In the genomic region with DNA sequence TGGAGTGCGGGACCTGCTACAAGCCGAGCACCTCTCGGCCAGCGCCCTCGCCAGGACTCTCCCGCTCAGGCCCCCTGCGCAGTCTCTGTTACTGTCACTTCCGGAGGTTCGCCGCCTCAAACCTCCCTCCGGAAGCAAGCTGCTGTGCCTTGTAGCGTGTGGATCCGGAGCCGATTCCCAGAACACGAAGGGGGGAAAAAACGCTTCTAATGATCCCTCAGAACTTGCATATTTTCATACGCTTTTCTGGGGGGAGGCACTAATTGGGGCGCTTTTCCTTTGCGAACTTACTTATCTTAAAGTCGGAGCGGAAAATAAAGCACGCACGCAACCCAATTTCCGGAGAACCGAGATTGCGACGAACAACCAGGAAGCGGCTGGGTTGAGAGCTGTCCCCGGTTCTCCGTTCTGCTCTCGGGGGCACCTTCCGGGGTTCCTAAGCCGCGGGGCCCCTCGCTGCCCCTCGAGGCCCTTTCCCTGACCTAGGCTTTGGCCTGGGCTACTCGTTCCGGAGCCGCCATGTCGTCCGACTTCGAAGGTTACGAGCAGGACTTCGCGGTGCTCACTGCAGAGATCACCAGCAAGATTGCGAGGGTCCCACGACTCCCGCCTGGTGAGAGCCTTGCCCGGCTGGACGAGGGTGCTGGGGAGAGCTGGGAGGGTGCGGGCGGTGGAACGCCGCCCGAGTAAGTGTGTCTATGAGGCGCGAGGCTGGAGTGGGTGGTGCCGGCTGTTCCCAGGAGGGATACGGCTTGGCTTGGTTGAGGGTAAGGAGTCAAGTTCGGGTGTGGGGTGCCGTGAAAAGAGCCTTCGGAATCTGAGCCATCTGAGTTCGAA, we compare ENCODE assay signal across 1 cellular context.
TF ChIP-seq lines count a peak whose summit lies in the region.

A gene (plus strand): TSS at position 361 of the 837 bp plus-strand sequence. CDS start 159 bp downstream, at position 520.
A gene with protein sequence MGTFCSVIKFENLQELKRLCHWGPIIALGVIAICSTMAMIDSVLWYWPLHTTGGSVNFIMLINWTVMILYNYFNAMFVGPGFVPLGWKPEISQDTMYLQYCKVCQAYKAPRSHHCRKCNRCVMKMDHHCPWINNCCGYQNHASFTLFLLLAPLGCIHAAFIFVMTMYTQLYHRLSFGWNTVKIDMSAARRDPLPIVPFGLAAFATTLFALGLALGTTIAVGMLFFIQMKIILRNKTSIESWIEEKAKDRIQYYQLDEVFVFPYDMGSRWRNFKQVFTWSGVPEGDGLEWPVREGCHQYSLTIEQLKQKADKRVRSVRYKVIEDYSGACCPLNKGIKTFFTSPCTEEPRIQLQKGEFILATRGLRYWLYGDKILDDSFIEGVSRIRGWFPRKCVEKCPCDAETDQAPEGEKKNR (minus strand): TSS at position 60 of the 837 bp plus-strand sequence. CDS start 1,478 bp downstream, outside the sequence.

TF ChIP-seq in WTC11, 78 proteins besides CTCF, POLR2A, EP300 and RAD21 (continued from another document):
- TF ChIP-seq, protein P1, sequence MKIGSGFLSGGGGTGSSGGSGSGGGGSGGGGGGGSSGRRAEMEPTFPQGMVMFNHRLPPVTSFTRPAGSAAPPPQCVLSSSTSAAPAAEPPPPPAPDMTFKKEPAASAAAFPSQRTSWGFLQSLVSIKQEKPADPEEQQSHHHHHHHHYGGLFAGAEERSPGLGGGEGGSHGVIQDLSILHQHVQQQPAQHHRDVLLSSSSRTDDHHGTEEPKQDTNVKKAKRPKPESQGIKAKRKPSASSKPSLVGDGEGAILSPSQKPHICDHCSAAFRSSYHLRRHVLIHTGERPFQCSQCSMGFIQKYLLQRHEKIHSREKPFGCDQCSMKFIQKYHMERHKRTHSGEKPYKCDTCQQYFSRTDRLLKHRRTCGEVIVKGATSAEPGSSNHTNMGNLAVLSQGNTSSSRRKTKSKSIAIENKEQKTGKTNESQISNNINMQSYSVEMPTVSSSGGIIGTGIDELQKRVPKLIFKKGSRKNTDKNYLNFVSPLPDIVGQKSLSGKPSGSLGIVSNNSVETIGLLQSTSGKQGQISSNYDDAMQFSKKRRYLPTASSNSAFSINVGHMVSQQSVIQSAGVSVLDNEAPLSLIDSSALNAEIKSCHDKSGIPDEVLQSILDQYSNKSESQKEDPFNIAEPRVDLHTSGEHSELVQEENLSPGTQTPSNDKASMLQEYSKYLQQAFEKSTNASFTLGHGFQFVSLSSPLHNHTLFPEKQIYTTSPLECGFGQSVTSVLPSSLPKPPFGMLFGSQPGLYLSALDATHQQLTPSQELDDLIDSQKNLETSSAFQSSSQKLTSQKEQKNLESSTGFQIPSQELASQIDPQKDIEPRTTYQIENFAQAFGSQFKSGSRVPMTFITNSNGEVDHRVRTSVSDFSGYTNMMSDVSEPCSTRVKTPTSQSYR (CRISPR knock-in tag; IDR thresholded peaks at IDR 0.05): 0 out of 2 replicates have a peak, but pooled peaks have one; percentile 25
- TF ChIP-seq SOX15 (CRISPR knock-in tag; IDR thresholded peaks at IDR 0.05): no peak
- TF ChIP-seq, protein P2, sequence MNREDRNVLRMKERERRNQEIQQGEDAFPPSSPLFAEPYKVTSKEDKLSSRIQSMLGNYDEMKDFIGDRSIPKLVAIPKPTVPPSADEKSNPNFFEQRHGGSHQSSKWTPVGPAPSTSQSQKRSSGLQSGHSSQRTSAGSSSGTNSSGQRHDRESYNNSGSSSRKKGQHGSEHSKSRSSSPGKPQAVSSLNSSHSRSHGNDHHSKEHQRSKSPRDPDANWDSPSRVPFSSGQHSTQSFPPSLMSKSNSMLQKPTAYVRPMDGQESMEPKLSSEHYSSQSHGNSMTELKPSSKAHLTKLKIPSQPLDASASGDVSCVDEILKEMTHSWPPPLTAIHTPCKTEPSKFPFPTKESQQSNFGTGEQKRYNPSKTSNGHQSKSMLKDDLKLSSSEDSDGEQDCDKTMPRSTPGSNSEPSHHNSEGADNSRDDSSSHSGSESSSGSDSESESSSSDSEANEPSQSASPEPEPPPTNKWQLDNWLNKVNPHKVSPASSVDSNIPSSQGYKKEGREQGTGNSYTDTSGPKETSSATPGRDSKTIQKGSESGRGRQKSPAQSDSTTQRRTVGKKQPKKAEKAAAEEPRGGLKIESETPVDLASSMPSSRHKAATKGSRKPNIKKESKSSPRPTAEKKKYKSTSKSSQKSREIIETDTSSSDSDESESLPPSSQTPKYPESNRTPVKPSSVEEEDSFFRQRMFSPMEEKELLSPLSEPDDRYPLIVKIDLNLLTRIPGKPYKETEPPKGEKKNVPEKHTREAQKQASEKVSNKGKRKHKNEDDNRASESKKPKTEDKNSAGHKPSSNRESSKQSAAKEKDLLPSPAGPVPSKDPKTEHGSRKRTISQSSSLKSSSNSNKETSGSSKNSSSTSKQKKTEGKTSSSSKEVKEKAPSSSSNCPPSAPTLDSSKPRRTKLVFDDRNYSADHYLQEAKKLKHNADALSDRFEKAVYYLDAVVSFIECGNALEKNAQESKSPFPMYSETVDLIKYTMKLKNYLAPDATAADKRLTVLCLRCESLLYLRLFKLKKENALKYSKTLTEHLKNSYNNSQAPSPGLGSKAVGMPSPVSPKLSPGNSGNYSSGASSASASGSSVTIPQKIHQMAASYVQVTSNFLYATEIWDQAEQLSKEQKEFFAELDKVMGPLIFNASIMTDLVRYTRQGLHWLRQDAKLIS (CRISPR knock-in tag; IDR thresholded peaks at IDR 0.05; ENCODE audit: borderline replicate concordance): no peak; the same call in 1 of the 2 replicates
- TF ChIP-seq, protein P3, sequence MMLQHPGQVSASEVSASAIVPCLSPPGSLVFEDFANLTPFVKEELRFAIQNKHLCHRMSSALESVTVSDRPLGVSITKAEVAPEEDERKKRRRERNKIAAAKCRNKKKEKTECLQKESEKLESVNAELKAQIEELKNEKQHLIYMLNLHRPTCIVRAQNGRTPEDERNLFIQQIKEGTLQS (CRISPR knock-in tag; conservative IDR thresholded peaks at IDR 0.05): no peak
- no peak for TF ChIP-seq ZNF671 (CRISPR knock-in tag; IDR thresholded peaks at IDR 0.05)
- no peak for TF ChIP-seq EMX1 (CRISPR knock-in tag; IDR thresholded peaks at IDR 0.05)
- TF ChIP-seq RORB (CRISPR knock-in tag; IDR thresholded peaks at IDR 0.05): no peak
- TF ChIP-seq, protein P4, sequence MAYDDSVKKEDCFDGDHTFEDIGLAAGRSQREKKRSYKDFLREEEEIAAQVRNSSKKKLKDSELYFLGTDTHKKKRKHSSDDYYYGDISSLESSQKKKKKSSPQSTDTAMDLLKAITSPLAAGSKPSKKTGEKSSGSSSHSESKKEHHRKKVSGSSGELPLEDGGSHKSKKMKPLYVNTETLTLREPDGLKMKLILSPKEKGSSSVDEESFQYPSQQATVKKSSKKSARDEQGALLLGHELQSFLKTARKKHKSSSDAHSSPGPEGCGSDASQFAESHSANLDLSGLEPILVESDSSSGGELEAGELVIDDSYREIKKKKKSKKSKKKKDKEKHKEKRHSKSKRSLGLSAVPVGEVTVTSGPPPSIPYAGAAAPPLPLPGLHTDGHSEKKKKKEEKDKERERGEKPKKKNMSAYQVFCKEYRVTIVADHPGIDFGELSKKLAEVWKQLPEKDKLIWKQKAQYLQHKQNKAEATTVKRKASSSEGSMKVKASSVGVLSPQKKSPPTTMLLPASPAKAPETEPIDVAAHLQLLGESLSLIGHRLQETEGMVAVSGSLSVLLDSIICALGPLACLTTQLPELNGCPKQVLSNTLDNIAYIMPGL (CRISPR knock-in tag; IDR thresholded peaks at IDR 0.05): peak; percentile 64; the same call in 1 of the 2 replicates
- TF ChIP-seq PRRX2 (CRISPR knock-in tag; IDR thresholded peaks at IDR 0.05): no peak
- TF ChIP-seq NR1H2 (CRISPR knock-in tag; IDR thresholded peaks at IDR 0.05): no peak
- no peak for TF ChIP-seq SP1 (CRISPR knock-in tag; conservative IDR thresholded peaks at IDR 0.05)
- TF ChIP-seq, protein P5, sequence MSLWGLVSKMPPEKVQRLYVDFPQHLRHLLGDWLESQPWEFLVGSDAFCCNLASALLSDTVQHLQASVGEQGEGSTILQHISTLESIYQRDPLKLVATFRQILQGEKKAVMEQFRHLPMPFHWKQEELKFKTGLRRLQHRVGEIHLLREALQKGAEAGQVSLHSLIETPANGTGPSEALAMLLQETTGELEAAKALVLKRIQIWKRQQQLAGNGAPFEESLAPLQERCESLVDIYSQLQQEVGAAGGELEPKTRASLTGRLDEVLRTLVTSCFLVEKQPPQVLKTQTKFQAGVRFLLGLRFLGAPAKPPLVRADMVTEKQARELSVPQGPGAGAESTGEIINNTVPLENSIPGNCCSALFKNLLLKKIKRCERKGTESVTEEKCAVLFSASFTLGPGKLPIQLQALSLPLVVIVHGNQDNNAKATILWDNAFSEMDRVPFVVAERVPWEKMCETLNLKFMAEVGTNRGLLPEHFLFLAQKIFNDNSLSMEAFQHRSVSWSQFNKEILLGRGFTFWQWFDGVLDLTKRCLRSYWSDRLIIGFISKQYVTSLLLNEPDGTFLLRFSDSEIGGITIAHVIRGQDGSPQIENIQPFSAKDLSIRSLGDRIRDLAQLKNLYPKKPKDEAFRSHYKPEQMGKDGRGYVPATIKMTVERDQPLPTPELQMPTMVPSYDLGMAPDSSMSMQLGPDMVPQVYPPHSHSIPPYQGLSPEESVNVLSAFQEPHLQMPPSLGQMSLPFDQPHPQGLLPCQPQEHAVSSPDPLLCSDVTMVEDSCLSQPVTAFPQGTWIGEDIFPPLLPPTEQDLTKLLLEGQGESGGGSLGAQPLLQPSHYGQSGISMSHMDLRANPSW (CRISPR knock-in tag; conservative IDR thresholded peaks at IDR 0.05; ENCODE audit: low read depth): no peak
- no peak for TF ChIP-seq JAZF1 (CRISPR knock-in tag; IDR thresholded peaks at IDR 0.05)
- TF ChIP-seq, protein P6, sequence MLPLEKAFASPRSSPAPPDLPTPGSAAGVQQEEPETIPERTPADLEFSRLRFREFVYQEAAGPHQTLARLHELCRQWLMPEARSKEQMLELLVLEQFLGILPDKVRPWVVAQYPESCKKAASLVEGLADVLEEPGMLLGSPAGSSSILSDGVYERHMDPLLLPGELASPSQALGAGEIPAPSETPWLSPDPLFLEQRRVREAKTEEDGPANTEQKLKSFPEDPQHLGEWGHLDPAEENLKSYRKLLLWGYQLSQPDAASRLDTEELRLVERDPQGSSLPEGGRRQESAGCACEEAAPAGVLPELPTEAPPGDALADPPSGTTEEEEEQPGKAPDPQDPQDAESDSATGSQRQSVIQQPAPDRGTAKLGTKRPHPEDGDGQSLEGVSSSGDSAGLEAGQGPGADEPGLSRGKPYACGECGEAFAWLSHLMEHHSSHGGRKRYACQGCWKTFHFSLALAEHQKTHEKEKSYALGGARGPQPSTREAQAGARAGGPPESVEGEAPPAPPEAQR (CRISPR knock-in tag; IDR thresholded peaks at IDR 0.05): no peak
